Comparison of ENCODE assay signal across 8 cellular contexts in genomic region chr20:37392441-37393195, GRCh38. TPM values are rescaled to one million over a fixed set of nuclear protein-coding genes. Genes with fewer than 3 reads are reported as not detected.
DNase-seq lines count a peak whose midpoint lies in the region; ATAC-seq and TF ChIP-seq lines count a peak whose summit lies in the region.

No MANE protein-coding gene starts in this region.

- H3K4me3 ChIP-seq in GM06990 (replicated peaks; ENCODE audit: low read depth, low read length) (no peak overlapping the region), RWPE2 (ENCODE audit: severe bottlenecking) (no peak overlapping the region)

- no peaks in the 10 kb centered on the region for H3K9me3 ChIP-seq in RWPE2 (ENCODE audit: severe bottlenecking)

- in situ Hi-C loops in ACHN (cut with HindIII; ENCODE audit: low pct_ligation_motif_present, low pct_unique_long_range_greater_than_20kb, low sequenced_read_pairs), result no loop called here

- TF ChIP-seq CTCF in GM06990 (IDR thresholded peaks at IDR 0.05; ENCODE audit: insufficient read depth, low read length, poor library complexity, severe bottlenecking), result peak; percentile 57
- peak; percentile 34 for TF ChIP-seq CTCF in RWPE2 (IDR thresholded peaks at IDR 0.05; ENCODE audit: poor library complexity, severe bottlenecking)
- TF ChIP-seq CTCF in foreskin keratinocyte (conservative IDR thresholded peaks at IDR 0.05), result peak; percentile 55

- ATAC-seq in RWPE2 (ENCODE audit: low read depth), result no peak
- ATAC-seq in foreskin keratinocyte, result no peak

- DNase-seq in ACHN (peak; percentile 25), GM06990 (ENCODE audit: extremely low read depth, insufficient read length) (no peak), RWPE2 (ENCODE audit: low spot score) (peak; percentile 85), foreskin keratinocyte (no peak), AG20443 (ENCODE audit: low spot score) (no peak), globus pallidus (ENCODE audit: low spot score) (no peak), dedifferentiated amniotic fluid mesenchymal stem cell (ENCODE audit: extremely low spot score) (no peak), NCI-H226 (no peak)

- H3K36me3 ChIP-seq in GM06990 (ENCODE audit: control insufficient read depth, insufficient read depth, low read length) (peaks cover 59% of the 10 kb centered on the region), RWPE2 (ENCODE audit: low read depth) (peaks cover 94% of the 10 kb centered on the region)

- H3K27me3 ChIP-seq in GM06990 (replicated peaks; ENCODE audit: control insufficient read depth, insufficient read depth, low read length) (no peaks in the 10 kb centered on the region), RWPE2 (ENCODE audit: insufficient read depth, poor library complexity, severe bottlenecking) (no peaks in the 10 kb centered on the region), foreskin keratinocyte (no peaks in the 10 kb centered on the region)

- no peak overlapping the region for H3K27ac ChIP-seq in RWPE2 (ENCODE audit: poor library complexity, severe bottlenecking)
- no peak overlapping the region for H3K27ac ChIP-seq in foreskin keratinocyte

- peaks cover 14% of the 10 kb centered on the region for H3K4me1 ChIP-seq in RWPE2 (ENCODE audit: insufficient read depth, poor library complexity, severe bottlenecking)
- peaks cover 6% of the 10 kb centered on the region for H3K4me1 ChIP-seq in foreskin keratinocyte

RNA-seq across cellular contexts. Expression of gene SRC, which starts 46.7 kb away (rescaled TPM):
- total RNA-seq in foreskin keratinocyte, result 29.8 and 36.6 TPM in 2 replicates
- polyA plus RNA-seq in foreskin keratinocyte, result 22.2 and 26.2 TPM in 2 replicates

Comparison
In these comparisons a context has a peak if more than half of its experiments do, and no peak if none do; other contexts are left out.
1. DNase-seq: peak in ACHN (single experiment) and RWPE2 (single experiment); none in GM06990 (single experiment), foreskin keratinocyte (0 of 2), AG20443 (single experiment), globus pallidus (single experiment), dedifferentiated amniotic fluid mesenchymal stem cell (single experiment) and NCI-H226 (single experiment).
2. Peak in every context shown above with its lines, with median percentiles within 50 percentile points of each other: CTCF ChIP-seq.